17 cellular contexts compared by ENCODE assay signal in genomic region chr5:173274771-173275170, GRCh38.
"Had no signal": no experiment of that assay in that cellular context is flagged by ENCODE, and none has a peak within 500 bp of the region (broad histone marks: within the 10 kb centered on the region; RNA-seq: fewer than 3 reads in every experiment).

No MANE protein-coding gene starts in this region.

- H3K4me3 ChIP-seq: stomach, suprapubic skin, testis, thoracic aorta, thyroid gland, tibial artery, tibial nerve, transverse colon, upper lobe of left lung, upper lobe of right lung, uterus, vagina had no signal

- H3K4me1 ChIP-seq: stomach, suprapubic skin, testis, thyroid gland, tibial artery, tibial nerve, transverse colon, upper lobe of left lung, upper lobe of right lung, uterus, vagina had no signal

- ATAC-seq: stimulated activated effector memory CD8-positive, alpha-beta T cell treated with anti-CD3 and anti-CD28 coated beads, Interleukin-12 subunit alpha, Interleukin-12 subunit beta, amount 100 ng/mL, for 72 hours; stimulated activated memory B cell treated with anti-CD40 and anti-IgM and Interleukin-4, amounts not matched to agents 10 μg/mL and 1 μg/mL and 100 μg/mL, for 72 hours; stimulated activated naive B cell treated with anti-CD40 and anti-IgM and Interleukin-4, amounts not matched to agents 10 μg/mL and 1 μg/mL and 100 μg/mL, for 72 hours; stimulated activated naive CD8-positive, alpha-beta T cell treated with anti-CD3 and anti-CD28 coated beads, Interleukin-15, amount 100 ng/mL, for 72 hours; stimulated activated naive CD8-positive, alpha-beta T cell treated with anti-CD3 and anti-CD28 coated beads, Interleukin-15, Interleukin-2, amounts not matched to agents 100 U/mL and 50 U/mL, for 24 hours; upper lobe of right lung had no signal

- H3K27ac ChIP-seq: stomach, suprapubic skin, testis, thoracic aorta, thyroid gland, tibial artery, tibial nerve, transverse colon, upper lobe of left lung, upper lobe of right lung, uterus, vagina had no signal

- H3K9me3 ChIP-seq: suprapubic skin, testis, thoracic aorta, thyroid gland, transverse colon, upper lobe of left lung, upper lobe of right lung, uterus, vagina had no signal

- H3K36me3 ChIP-seq: stomach, suprapubic skin, thoracic aorta, thyroid gland, tibial artery, tibial nerve, transverse colon, upper lobe of left lung, upper lobe of right lung, uterus, vagina had no signal
